ENCODE assay signal across 1 cellular context in the genomic region with DNA sequence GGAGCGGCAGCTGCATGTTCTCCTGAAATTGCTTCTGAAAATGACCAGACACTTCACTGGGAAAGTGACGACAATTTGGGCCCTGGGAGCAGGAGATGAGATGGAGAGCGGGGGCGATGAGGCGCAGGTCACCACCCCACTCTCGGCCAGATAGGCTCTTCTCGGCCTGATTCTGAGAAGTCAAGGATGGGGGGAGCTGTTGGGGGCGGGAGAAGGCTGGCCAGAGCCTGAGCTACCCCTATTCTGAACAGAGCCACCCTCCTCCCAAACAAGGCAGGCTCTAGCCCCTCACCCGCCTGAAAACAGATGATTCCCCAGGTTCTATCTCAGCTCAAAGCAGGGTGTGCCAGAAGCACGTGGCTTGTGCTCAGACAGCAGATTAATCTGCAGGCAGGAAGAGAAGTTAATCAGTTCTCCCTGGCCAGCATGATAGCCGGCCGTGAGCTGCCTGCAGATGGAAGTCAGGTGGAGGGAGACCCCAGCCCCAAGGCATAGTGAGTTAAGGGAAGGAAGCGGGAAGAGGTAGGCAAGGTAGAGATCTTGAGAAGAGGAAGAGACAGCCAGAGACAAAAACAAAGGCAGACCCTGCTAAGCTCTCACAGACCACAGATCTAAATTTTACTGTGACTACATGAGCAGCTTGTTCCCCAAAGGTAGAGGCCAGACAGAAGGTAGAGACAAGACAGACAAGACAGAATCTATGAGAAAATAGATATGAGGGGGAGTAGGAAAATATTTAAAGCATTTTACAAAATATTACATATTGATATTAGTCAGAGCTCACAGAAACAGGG.
TF ChIP-seq lines count a peak whose summit lies in the region.

No MANE protein-coding gene starts in this region.

TF ChIP-seq in K562, 482 proteins besides CTCF, POLR2A, EP300 and RAD21 (continues in another document):
- TF ChIP-seq ZBTB7A (IDR thresholded peaks at IDR 0.05; ENCODE audit: borderline replicate concordance, control insufficient read depth, low read depth, low read length) (peak; percentile 18; the same call in 1 of the 2 replicates), ZNF212 (CRISPR knock-in tag; IDR thresholded peaks at IDR 0.05) (no peak), MYC (IDR thresholded peaks at IDR 0.05; ENCODE audit: low read depth, low read length) (peak; percentile 86), MYC (CRISPR knock-in tag; IDR thresholded peaks at IDR 0.05; ENCODE audit: borderline replicate concordance, low read depth) (0 out of 2 replicates have a peak, but pooled peaks have one; percentile 19), ZNF76 (CRISPR knock-in tag; IDR thresholded peaks at IDR 0.05; ENCODE audit: borderline replicate concordance) (0 out of 2 replicates have a peak, but pooled peaks have one; percentile 67), NFIC (IDR thresholded peaks at IDR 0.05) (peak; percentile 27; the same call in 1 of the 2 replicates), SMAD4 (CRISPR knock-in tag; conservative IDR thresholded peaks at IDR 0.05) (peak; percentile 68; the same call in 1 of the 2 replicates), TCF3 (CRISPR knock-in tag; IDR thresholded peaks at IDR 0.05) (peak; percentile 23; the same call in 1 of the 2 replicates), ETV1 (tag; conservative IDR thresholded peaks at IDR 0.05; ENCODE audit: low read depth) (peak; percentile 67), ZNF224 (CRISPR knock-in tag; IDR thresholded peaks at IDR 0.05) (no peak), ZNF696 (CRISPR knock-in tag; conservative IDR thresholded peaks at IDR 0.05) (no peak), PBX2 (CRISPR knock-in tag; IDR thresholded peaks at IDR 0.05; ENCODE audit: low read depth) (no peak), PBX2 (tag; conservative IDR thresholded peaks at IDR 0.05; ENCODE audit: low read depth) (peak; percentile 54; the same call in 1 of the 2 replicates), ZNF592 (IDR thresholded peaks at IDR 0.05) (peak; percentile 56; the same call in 1 of the 2 replicates), ZNF655 (CRISPR knock-in tag; IDR thresholded peaks at IDR 0.05) (no peak), SMARCA4 (IDR thresholded peaks at IDR 0.05) (0 out of 2 replicates have a peak, but pooled peaks have one; percentile 48), VEZF1 (CRISPR knock-in tag; IDR thresholded peaks at IDR 0.05) (peak; percentile 10; the same call in 1 of the 2 replicates), HDAC2 (IDR thresholded peaks at IDR 0.05) (peak; percentile 42; the same call in 1 of the 2 replicates), RBFOX2 (IDR thresholded peaks at IDR 0.05; ENCODE audit: low read depth, low read length) (0 out of 2 replicates have a peak, but pooled peaks have one; percentile 29), STAT5A (IDR thresholded peaks at IDR 0.05; ENCODE audit: borderline replicate concordance, low read length) (peak; percentile 23; the same call in 1 of the 2 replicates), SMARCB1 (IDR thresholded peaks at IDR 0.05; ENCODE audit: insufficient read length, low read depth) (no peak), ZNF324 (CRISPR knock-in tag; IDR thresholded peaks at IDR 0.05) (no peak), CBFA2T2 (conservative IDR thresholded peaks at IDR 0.05) (peak; percentile 71), ATF7 (IDR thresholded peaks at IDR 0.05) (0 out of 2 replicates have a peak, but pooled peaks have one; percentile 8), EP400 (IDR thresholded peaks at IDR 0.05) (peak; percentile 62; the same call in 1 of the 2 replicates), TRIM24 (IDR thresholded peaks at IDR 0.05) (no peak), TEAD4 (IDR thresholded peaks at IDR 0.05; ENCODE audit: low read length) (peak; percentile 52; the same call in 1 of the 2 replicates), TEAD4 (CRISPR knock-in tag; IDR thresholded peaks at IDR 0.05; ENCODE audit: borderline replicate concordance) (no peak), KLF16 (IDR thresholded peaks at IDR 0.05) (0 out of 2 replicates have a peak, but pooled peaks have one; percentile 15), MEIS2 (IDR thresholded peaks at IDR 0.05; ENCODE audit: partially characterized antibody) (peak; percentile 65), ZNF263 (CRISPR knock-in tag; IDR thresholded peaks at IDR 0.05; ENCODE audit: borderline replicate concordance) (no peak), ZNF740 (CRISPR knock-in tag; IDR thresholded peaks at IDR 0.05) (peak; percentile 65; the same call in 1 of the 2 replicates), ZNF740 (tag; IDR thresholded peaks at IDR 0.05) (no peak), MIER1 (IDR thresholded peaks at IDR 0.05; ENCODE audit: low read depth) (no peak), ZNF583 (CRISPR knock-in tag; IDR thresholded peaks at IDR 0.05) (0 out of 2 replicates have a peak, but pooled peaks have one; percentile 14), ZNF184 (CRISPR knock-in tag; IDR thresholded peaks at IDR 0.05) (no peak)
- TF ChIP-seq, protein P1, sequence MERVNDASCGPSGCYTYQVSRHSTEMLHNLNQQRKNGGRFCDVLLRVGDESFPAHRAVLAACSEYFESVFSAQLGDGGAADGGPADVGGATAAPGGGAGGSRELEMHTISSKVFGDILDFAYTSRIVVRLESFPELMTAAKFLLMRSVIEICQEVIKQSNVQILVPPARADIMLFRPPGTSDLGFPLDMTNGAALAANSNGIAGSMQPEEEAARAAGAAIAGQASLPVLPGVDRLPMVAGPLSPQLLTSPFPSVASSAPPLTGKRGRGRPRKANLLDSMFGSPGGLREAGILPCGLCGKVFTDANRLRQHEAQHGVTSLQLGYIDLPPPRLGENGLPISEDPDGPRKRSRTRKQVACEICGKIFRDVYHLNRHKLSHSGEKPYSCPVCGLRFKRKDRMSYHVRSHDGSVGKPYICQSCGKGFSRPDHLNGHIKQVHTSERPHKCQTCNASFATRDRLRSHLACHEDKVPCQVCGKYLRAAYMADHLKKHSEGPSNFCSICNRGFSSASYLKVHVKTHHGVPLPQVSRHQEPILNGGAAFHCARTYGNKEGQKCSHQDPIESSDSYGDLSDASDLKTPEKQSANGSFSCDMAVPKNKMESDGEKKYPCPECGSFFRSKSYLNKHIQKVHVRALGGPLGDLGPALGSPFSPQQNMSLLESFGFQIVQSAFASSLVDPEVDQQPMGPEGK (CRISPR knock-in tag; IDR thresholded peaks at IDR 0.05; ENCODE audit: borderline replicate concordance) = no peak
- TF ChIP-seq, protein P2, sequence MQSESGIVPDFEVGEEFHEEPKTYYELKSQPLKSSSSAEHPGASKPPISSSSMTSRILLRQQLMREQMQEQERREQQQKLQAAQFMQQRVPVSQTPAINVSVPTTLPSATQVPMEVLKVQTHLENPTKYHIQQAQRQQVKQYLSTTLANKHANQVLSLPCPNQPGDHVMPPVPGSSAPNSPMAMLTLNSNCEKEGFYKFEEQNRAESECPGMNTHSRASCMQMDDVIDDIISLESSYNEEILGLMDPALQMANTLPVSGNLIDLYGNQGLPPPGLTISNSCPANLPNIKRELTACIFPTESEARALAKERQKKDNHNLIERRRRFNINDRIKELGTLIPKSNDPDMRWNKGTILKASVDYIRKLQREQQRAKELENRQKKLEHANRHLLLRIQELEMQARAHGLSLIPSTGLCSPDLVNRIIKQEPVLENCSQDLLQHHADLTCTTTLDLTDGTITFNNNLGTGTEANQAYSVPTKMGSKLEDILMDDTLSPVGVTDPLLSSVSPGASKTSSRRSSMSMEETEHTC (IDR thresholded peaks at IDR 0.05) = 0 out of 2 replicates have a peak, but pooled peaks have one; percentile 50
- TF ChIP-seq, protein P3, sequence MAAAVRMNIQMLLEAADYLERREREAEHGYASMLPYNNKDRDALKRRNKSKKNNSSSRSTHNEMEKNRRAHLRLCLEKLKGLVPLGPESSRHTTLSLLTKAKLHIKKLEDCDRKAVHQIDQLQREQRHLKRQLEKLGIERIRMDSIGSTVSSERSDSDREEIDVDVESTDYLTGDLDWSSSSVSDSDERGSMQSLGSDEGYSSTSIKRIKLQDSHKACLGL (CRISPR knock-in tag; IDR thresholded peaks at IDR 0.05; ENCODE audit: borderline replicate concordance, poor library complexity, severe bottlenecking) = peak; percentile 40
- TF ChIP-seq, protein P4, sequence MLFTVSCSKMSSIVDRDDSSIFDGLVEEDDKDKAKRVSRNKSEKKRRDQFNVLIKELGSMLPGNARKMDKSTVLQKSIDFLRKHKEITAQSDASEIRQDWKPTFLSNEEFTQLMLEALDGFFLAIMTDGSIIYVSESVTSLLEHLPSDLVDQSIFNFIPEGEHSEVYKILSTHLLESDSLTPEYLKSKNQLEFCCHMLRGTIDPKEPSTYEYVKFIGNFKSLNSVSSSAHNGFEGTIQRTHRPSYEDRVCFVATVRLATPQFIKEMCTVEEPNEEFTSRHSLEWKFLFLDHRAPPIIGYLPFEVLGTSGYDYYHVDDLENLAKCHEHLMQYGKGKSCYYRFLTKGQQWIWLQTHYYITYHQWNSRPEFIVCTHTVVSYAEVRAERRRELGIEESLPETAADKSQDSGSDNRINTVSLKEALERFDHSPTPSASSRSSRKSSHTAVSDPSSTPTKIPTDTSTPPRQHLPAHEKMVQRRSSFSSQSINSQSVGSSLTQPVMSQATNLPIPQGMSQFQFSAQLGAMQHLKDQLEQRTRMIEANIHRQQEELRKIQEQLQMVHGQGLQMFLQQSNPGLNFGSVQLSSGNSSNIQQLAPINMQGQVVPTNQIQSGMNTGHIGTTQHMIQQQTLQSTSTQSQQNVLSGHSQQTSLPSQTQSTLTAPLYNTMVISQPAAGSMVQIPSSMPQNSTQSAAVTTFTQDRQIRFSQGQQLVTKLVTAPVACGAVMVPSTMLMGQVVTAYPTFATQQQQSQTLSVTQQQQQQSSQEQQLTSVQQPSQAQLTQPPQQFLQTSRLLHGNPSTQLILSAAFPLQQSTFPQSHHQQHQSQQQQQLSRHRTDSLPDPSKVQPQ (CRISPR knock-in tag; IDR thresholded peaks at IDR 0.05; ENCODE audit: borderline replicate concordance) = 0 out of 2 replicates have a peak, but pooled peaks have one; percentile 25
